2 cellular contexts compared by ENCODE assay signal in the genomic region with DNA sequence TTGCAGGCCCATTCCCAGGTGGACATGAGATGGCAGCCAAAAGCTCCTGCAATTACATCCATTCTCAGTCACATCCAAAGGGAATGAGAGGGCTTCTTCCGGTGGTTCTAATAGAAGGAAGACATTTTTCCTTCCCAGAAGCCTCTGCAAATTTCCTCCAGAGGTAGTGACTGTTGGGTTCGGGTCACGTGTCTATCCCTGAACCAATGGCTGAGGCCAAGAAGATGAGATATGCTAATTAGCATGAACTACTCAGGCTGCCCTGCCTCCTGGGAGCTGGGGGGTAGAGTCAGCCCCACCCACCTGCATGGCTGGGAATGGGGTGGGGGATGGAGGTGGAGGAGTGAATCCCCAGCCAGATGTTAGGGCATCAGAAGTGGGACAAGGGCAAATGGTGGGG.
TF ChIP-seq lines count a peak whose summit lies in the region.

No MANE protein-coding gene starts in this region.

TF ChIP-seq in HCT116, 20 proteins besides CTCF, POLR2A, EP300 and RAD21 (continued from another document):
- TF ChIP-seq, protein P1, sequence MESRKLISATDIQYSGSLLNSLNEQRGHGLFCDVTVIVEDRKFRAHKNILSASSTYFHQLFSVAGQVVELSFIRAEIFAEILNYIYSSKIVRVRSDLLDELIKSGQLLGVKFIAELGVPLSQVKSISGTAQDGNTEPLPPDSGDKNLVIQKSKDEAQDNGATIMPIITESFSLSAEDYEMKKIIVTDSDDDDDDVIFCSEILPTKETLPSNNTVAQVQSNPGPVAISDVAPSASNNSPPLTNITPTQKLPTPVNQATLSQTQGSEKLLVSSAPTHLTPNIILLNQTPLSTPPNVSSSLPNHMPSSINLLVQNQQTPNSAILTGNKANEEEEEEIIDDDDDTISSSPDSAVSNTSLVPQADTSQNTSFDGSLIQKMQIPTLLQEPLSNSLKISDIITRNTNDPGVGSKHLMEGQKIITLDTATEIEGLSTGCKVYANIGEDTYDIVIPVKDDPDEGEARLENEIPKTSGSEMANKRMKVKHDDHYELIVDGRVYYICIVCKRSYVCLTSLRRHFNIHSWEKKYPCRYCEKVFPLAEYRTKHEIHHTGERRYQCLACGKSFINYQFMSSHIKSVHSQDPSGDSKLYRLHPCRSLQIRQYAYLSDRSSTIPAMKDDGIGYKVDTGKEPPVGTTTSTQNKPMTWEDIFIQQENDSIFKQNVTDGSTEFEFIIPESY (IDR thresholded peaks at IDR 0.05; ENCODE audit: extremely low read depth, insufficient replicate concordance, low read length): no peak
- TF ChIP-seq SRF (IDR thresholded peaks at IDR 0.05; ENCODE audit: low read depth): no peak
- no peak for TF ChIP-seq FOSL1 (IDR thresholded peaks at IDR 0.05; ENCODE audit: low read depth)
- no peak for TF ChIP-seq EZH2 (IDR thresholded peaks at IDR 0.05)
- TF ChIP-seq, protein P2, sequence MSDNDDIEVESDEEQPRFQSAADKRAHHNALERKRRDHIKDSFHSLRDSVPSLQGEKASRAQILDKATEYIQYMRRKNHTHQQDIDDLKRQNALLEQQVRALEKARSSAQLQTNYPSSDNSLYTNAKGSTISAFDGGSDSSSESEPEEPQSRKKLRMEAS (IDR thresholded peaks at IDR 0.05): no peak
- no peak for TF ChIP-seq TCF7L2 (IDR thresholded peaks at IDR 0.05; ENCODE audit: borderline replicate concordance, extremely low read depth, insufficient read depth, insufficient read length)
- no peak for TF ChIP-seq CBX3 (IDR thresholded peaks at IDR 0.05; ENCODE audit: low read depth)
- TF ChIP-seq EGR1 (IDR thresholded peaks at IDR 0.05; ENCODE audit: low read depth): no peak

TF ChIP-seq in K562, 482 proteins besides CTCF, POLR2A, EP300 and RAD21 (continued from another document):
- TF ChIP-seq, protein P3, sequence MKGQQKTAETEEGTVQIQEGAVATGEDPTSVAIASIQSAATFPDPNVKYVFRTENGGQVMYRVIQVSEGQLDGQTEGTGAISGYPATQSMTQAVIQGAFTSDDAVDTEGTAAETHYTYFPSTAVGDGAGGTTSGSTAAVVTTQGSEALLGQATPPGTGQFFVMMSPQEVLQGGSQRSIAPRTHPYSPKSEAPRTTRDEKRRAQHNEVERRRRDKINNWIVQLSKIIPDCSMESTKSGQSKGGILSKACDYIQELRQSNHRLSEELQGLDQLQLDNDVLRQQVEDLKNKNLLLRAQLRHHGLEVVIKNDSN (CRISPR knock-in tag; IDR thresholded peaks at IDR 0.05): peak; percentile 83
- TF ChIP-seq, protein P4, sequence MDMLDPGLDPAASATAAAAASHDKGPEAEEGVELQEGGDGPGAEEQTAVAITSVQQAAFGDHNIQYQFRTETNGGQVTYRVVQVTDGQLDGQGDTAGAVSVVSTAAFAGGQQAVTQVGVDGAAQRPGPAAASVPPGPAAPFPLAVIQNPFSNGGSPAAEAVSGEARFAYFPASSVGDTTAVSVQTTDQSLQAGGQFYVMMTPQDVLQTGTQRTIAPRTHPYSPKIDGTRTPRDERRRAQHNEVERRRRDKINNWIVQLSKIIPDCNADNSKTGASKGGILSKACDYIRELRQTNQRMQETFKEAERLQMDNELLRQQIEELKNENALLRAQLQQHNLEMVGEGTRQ (CRISPR knock-in tag; IDR thresholded peaks at IDR 0.05): peak; percentile 80
- peak in 1 of 3 experiments; percentile 18 for TF ChIP-seq YY1 (IDR thresholded peaks at IDR 0.05; ENCODE audit: borderline replicate concordance in 1 of 3, control insufficient read depth in 1 of 3, extremely low read depth in 1 of 3, insufficient read depth in 3 of 3, insufficient read length in 1 of 3, insufficient replicate concordance in 2 of 3, low read depth in 1 of 3, low read length in 2 of 3)
- 0 out of 2 replicates have a peak, but pooled peaks have one; percentile 35 for TF ChIP-seq EHMT2 (IDR thresholded peaks at IDR 0.05)
- TF ChIP-seq ZNF431 (CRISPR knock-in tag; IDR thresholded peaks at IDR 0.05): no peak
- peak; percentile 37; the same call in 1 of the 2 replicates for TF ChIP-seq TOE1 (IDR thresholded peaks at IDR 0.05; ENCODE audit: borderline replicate concordance)
- TF ChIP-seq TOE1 (CRISPR knock-in tag; IDR thresholded peaks at IDR 0.05; ENCODE audit: borderline replicate concordance, low read depth): no peak
